In genomic region chr1:197902454-197903195, GRCh38 we compare ENCODE assay signal across 1 cellular context.
A peak's percentile ranks its signal among the peaks of the same experiment; 100 is the strongest.
TF ChIP-seq lines count a peak whose summit lies in the region.

TSS of gene C1orf53 (plus strand) at chr1:197902630. CDS start at chr1:197902650, 20 bp downstream.

TF ChIP-seq in HepG2, 621 proteins besides CTCF, POLR2A, EP300 and RAD21 (continued from another document and continues in another):
- TF ChIP-seq IKZF1 (IDR thresholded peaks at IDR 0.05) = no peak
- no peak for TF ChIP-seq PAF1 (CRISPR knock-in tag; IDR thresholded peaks at IDR 0.05)
- TF ChIP-seq HIVEP1 (CRISPR knock-in tag; IDR thresholded peaks at IDR 0.05) = 0 out of 2 replicates have a peak, but pooled peaks have one; percentile 46
- TF ChIP-seq NCOA1 (CRISPR knock-in tag; IDR thresholded peaks at IDR 0.05) = no peak
- peak; percentile 82 for TF ChIP-seq XRCC5 (optimal IDR thresholded peaks at IDR 0.05; ENCODE audit: low read length)
- TF ChIP-seq KDM5A (IDR thresholded peaks at IDR 0.05; ENCODE audit: borderline replicate concordance, low read length) = peak; percentile 41; the same call in 1 of the 2 replicates
- TF ChIP-seq GLI4 (CRISPR knock-in tag; IDR thresholded peaks at IDR 0.05; ENCODE audit: borderline replicate concordance) = peak; percentile 96; the same call in 1 of the 2 replicates
- peak; percentile 89 for TF ChIP-seq KDM3A (CRISPR knock-in tag; IDR thresholded peaks at IDR 0.05; ENCODE audit: low read depth)
- no peak for TF ChIP-seq GTF2F1 (IDR thresholded peaks at IDR 0.05; ENCODE audit: low read length)
- TF ChIP-seq, protein P1, sequence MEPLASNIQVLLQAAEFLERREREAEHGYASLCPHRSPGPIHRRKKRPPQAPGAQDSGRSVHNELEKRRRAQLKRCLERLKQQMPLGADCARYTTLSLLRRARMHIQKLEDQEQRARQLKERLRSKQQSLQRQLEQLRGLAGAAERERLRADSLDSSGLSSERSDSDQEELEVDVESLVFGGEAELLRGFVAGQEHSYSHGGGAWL (CRISPR knock-in tag; IDR thresholded peaks at IDR 0.05) = peak; percentile 89; the same call in 1 of the 2 replicates
- TF ChIP-seq ZFYVE20 (CRISPR knock-in tag; IDR thresholded peaks at IDR 0.05; ENCODE audit: borderline replicate concordance, low read depth) = no peak
- TF ChIP-seq RARG (CRISPR knock-in tag; IDR thresholded peaks at IDR 0.05; ENCODE audit: low read depth) = no peak
- TF ChIP-seq PTBP1 (IDR thresholded peaks at IDR 0.05; ENCODE audit: low read depth, low read length, poor library complexity, severe bottlenecking) = no peak
- no peak for TF ChIP-seq NFE2 (CRISPR knock-in tag; IDR thresholded peaks at IDR 0.05)
- no peak for TF ChIP-seq GRHL1 (CRISPR knock-in tag; conservative IDR thresholded peaks at IDR 0.05)
- TF ChIP-seq ZNF121 (CRISPR knock-in tag; IDR thresholded peaks at IDR 0.05) = peak; percentile 49
- peak; percentile 79; the same call in 1 of the 2 replicates for TF ChIP-seq ZNF337 (CRISPR knock-in tag; IDR thresholded peaks at IDR 0.05; ENCODE audit: borderline replicate concordance, low read depth)
- TF ChIP-seq, protein P2, sequence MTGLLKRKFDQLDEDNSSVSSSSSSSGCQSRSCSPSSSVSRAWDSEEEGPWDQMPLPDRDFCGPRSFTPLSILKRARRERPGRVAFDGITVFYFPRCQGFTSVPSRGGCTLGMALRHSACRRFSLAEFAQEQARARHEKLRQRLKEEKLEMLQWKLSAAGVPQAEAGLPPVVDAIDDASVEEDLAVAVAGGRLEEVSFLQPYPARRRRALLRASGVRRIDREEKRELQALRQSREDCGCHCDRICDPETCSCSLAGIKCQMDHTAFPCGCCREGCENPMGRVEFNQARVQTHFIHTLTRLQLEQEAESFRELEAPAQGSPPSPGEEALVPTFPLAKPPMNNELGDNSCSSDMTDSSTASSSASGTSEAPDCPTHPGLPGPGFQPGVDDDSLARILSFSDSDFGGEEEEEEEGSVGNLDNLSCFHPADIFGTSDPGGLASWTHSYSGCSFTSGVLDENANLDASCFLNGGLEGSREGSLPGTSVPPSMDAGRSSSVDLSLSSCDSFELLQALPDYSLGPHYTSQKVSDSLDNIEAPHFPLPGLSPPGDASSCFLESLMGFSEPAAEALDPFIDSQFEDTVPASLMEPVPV (CRISPR knock-in tag; IDR thresholded peaks at IDR 0.05) = peak; percentile 30; the same call in 1 of the 2 replicates
- peak; percentile 24 for TF ChIP-seq TEAD3 (CRISPR knock-in tag; optimal IDR thresholded peaks at IDR 0.05; ENCODE audit: borderline replicate concordance)
- no peak for TF ChIP-seq ZFP41 (CRISPR knock-in tag; IDR thresholded peaks at IDR 0.05; ENCODE audit: borderline replicate concordance)
- TF ChIP-seq, protein P3, sequence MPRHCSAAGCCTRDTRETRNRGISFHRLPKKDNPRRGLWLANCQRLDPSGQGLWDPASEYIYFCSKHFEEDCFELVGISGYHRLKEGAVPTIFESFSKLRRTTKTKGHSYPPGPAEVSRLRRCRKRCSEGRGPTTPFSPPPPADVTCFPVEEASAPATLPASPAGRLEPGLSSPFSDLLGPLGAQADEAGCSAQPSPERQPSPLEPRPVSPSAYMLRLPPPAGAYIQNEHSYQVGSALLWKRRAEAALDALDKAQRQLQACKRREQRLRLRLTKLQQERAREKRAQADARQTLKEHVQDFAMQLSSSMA (CRISPR knock-in tag; IDR thresholded peaks at IDR 0.05) = no peak
- TF ChIP-seq CBFB (CRISPR knock-in tag; IDR thresholded peaks at IDR 0.05) = peak; percentile 20; the same call in 1 of the 2 replicates
- TF ChIP-seq ZNF552 (CRISPR knock-in tag; IDR thresholded peaks at IDR 0.05; ENCODE audit: borderline replicate concordance) = peak; percentile 86; the same call in 1 of the 2 replicates
- no peak for TF ChIP-seq ZNF264 (CRISPR knock-in tag; IDR thresholded peaks at IDR 0.05)
- no peak for TF ChIP-seq ZBTB33 (CRISPR knock-in tag; IDR thresholded peaks at IDR 0.05)
- no peak for TF ChIP-seq ZNF180 (CRISPR knock-in tag; IDR thresholded peaks at IDR 0.05; ENCODE audit: borderline replicate concordance, low read depth)
- TF ChIP-seq GATAD2A (CRISPR knock-in tag; IDR thresholded peaks at IDR 0.05) = peak; percentile 67; the same call in 1 of the 2 replicates
- no peak for TF ChIP-seq MTA3 (CRISPR knock-in tag; IDR thresholded peaks at IDR 0.05)
- TF ChIP-seq, protein P4, sequence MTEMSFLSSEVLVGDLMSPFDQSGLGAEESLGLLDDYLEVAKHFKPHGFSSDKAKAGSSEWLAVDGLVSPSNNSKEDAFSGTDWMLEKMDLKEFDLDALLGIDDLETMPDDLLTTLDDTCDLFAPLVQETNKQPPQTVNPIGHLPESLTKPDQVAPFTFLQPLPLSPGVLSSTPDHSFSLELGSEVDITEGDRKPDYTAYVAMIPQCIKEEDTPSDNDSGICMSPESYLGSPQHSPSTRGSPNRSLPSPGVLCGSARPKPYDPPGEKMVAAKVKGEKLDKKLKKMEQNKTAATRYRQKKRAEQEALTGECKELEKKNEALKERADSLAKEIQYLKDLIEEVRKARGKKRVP (CRISPR knock-in tag; IDR thresholded peaks at IDR 0.05) = no peak
- no peak for TF ChIP-seq NBN (conservative IDR thresholded peaks at IDR 0.05)
- TF ChIP-seq ZNF839 (CRISPR knock-in tag; IDR thresholded peaks at IDR 0.05; ENCODE audit: borderline replicate concordance) = no peak
- TF ChIP-seq ZNF10 (CRISPR knock-in tag; IDR thresholded peaks at IDR 0.05; ENCODE audit: borderline replicate concordance, low read depth) = no peak
- TF ChIP-seq, protein P5, sequence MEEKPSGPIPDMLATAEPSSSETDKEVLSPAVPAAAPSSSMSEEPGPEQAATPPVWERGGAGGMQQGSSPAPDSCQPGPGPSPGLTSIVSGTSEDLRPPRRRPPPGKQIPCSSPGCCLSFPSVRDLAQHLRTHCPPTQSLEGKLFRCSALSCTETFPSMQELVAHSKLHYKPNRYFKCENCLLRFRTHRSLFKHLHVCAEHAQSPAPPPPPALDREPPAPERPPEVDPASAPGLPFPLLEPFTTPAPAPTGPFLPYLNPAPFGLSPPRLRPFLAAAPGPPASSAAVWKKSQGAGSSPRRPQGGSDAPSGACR (CRISPR knock-in tag; IDR thresholded peaks at IDR 0.05) = peak; percentile 63; the same call in 1 of the 2 replicates
- TF ChIP-seq, protein P6, sequence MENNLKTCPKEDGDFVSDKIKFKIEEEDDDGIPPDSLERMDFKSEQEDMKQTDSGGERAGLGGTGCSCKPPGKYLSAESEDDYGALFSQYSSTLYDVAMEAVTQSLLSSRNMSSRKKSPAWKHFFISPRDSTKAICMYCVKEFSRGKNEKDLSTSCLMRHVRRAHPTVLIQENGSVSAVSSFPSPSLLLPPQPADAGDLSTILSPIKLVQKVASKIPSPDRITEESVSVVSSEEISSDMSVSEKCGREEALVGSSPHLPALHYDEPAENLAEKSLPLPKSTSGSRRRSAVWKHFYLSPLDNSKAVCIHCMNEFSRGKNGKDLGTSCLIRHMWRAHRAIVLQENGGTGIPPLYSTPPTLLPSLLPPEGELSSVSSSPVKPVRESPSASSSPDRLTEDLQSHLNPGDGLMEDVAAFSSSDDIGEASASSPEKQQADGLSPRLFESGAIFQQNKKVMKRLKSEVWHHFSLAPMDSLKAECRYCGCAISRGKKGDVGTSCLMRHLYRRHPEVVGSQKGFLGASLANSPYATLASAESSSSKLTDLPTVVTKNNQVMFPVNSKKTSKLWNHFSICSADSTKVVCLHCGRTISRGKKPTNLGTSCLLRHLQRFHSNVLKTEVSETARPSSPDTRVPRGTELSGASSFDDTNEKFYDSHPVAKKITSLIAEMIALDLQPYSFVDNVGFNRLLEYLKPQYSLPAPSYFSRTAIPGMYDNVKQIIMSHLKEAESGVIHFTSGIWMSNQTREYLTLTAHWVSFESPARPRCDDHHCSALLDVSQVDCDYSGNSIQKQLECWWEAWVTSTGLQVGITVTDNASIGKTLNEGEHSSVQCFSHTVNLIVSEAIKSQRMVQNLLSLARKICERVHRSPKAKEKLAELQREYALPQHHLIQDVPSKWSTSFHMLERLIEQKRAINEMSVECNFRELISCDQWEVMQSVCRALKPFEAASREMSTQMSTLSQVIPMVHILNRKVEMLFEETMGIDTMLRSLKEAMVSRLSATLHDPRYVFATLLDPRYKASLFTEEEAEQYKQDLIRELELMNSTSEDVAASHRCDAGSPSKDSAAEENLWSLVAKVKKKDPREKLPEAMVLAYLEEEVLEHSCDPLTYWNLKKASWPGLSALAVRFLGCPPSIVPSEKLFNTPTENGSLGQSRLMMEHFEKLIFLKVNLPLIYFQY (CRISPR knock-in tag; IDR thresholded peaks at IDR 0.05; ENCODE audit: borderline replicate concordance) = peak; percentile 43; the same call in 1 of the 2 replicates
- TF ChIP-seq KLF15 (CRISPR knock-in tag; IDR thresholded peaks at IDR 0.05; ENCODE audit: borderline replicate concordance) = no peak
- TF ChIP-seq CC2D1A (CRISPR knock-in tag; IDR thresholded peaks at IDR 0.05) = no peak
- peak; percentile 93 for TF ChIP-seq ZNF446 (CRISPR knock-in tag; IDR thresholded peaks at IDR 0.05)
- no peak; the same call in 1 of the 2 replicates for TF ChIP-seq ZNF281 (CRISPR knock-in tag; IDR thresholded peaks at IDR 0.05; ENCODE audit: borderline replicate concordance)
- peak; percentile 25; the same call in 1 of the 2 replicates for TF ChIP-seq TFAP4 (IDR thresholded peaks at IDR 0.05; ENCODE audit: borderline replicate concordance, low read depth)
- TF ChIP-seq ZNF605 (CRISPR knock-in tag; IDR thresholded peaks at IDR 0.05) = 0 out of 2 replicates have a peak, but pooled peaks have one; percentile 6
- peak; percentile 27; the same call in 1 of the 2 replicates for TF ChIP-seq ZBTB39 (CRISPR knock-in tag; IDR thresholded peaks at IDR 0.05)
- peak; percentile 71 for TF ChIP-seq ZNF296 (CRISPR knock-in tag; conservative IDR thresholded peaks at IDR 0.05)
- peak; percentile 82; the same call in 1 of the 2 replicates for TF ChIP-seq ZNF790 (CRISPR knock-in tag; IDR thresholded peaks at IDR 0.05; ENCODE audit: borderline replicate concordance)
